Comparison of ENCODE assay signal across 9 cellular contexts in genomic region chr4:186472948-186473347, GRCh38.
DNase-seq lines count a peak whose midpoint lies in the region; ATAC-seq and TF ChIP-seq lines count a peak whose summit lies in the region.
"Had no signal": no experiment of that assay in that cellular context is flagged by ENCODE, and none has a peak within 500 bp of the region (broad histone marks: within the 10 kb centered on the region; RNA-seq: fewer than 3 reads in every experiment).

No MANE protein-coding gene starts in this region.

- whole genome bisulfite sequencing in heart right ventricle, 2 donors, result 7 to 8% methylated on average over 4 of the region's 4 CpGs
- 5% methylated on average over 4 of the region's 4 CpGs for WGBS in SK-N-SH (ENCODE audit: low lambda C conversion rate)
- WGBS in hepatocyte (ENCODE audit: low lambda C conversion rate, missing lambda C conversion rate), result 24% methylated on average over 4 of the region's 4 CpGs

- peak; percentile 37 to 65 (median 58) for TF ChIP-seq CTCF in heart right ventricle (IDR thresholded peaks at IDR 0.05)
- TF ChIP-seq CTCF in SK-N-SH (IDR thresholded peaks at IDR 0.05), result peak; percentile 74
- peak; percentile 68 for TF ChIP-seq CTCF in hepatocyte (IDR thresholded peaks at IDR 0.05; ENCODE audit: poor library complexity)
- TF ChIP-seq CTCF in upper lobe of right lung (IDR thresholded peaks at IDR 0.05), result peak; percentile 54

- H3K27ac ChIP-seq in heart right ventricle, result no peak overlapping the region
- H3K27ac ChIP-seq in SK-N-SH (ENCODE audit: low read depth in 2 of 2, low read length in 1 of 2), result no peak overlapping the region
- H3K27ac ChIP-seq in hepatocyte, result no peak overlapping the region
- H3K27ac ChIP-seq in upper lobe of right lung, result no peak overlapping the region
- H3K27ac ChIP-seq: skin epidermis had no signal

- no peak overlapping the region for H3K4me3 ChIP-seq in heart right ventricle
- H3K4me3 ChIP-seq in SK-N-SH (ENCODE audit: low read depth in 2 of 2, low read length in 1 of 2), result peak overlapping the region in 1 of 2 experiments; percentile 21; a peak in 1 of 4 replicates
- no peak overlapping the region for H3K4me3 ChIP-seq in hepatocyte
- no peak overlapping the region for H3K4me3 ChIP-seq in upper lobe of right lung
- H3K4me3 ChIP-seq: skin epidermis had no signal

- H3K4me2 ChIP-seq in SK-N-SH (no peak overlapping the region), hepatocyte (no peak overlapping the region)

- intact Hi-C loops in heart right ventricle (cut with DNase I), result loop anchor here in 6 of 10 donors (2.0 to 10.0 kb wide), 4 partner anchors 112 to 176 kb away; no protein-coding TSS in a partner anchor
- intact Hi-C loops in left ventricle myocardium superior (cut with micrococcal nuclease), result no loop called here
- intact Hi-C loops in upper lobe of right lung (cut with DNase I), result no loop called here

- CTCF ChIA-PET in SK-N-SH (lab: Yijun Ruan, JAX), result interaction anchor here (0.7 to 2.5 kb wide), 11 partner anchors 8 to 114 kb away, joined by 3 to 12 read pairs (median 5); no protein-coding TSS in a partner anchor

- H3K9ac ChIP-seq in SK-N-SH, result no peak overlapping the region

- H3K4me1 ChIP-seq in heart right ventricle, result no peaks in the 10 kb centered on the region
- no peaks in the 10 kb centered on the region; a peak in 1 of 4 replicates for H3K4me1 ChIP-seq in SK-N-SH (ENCODE audit: control insufficient read depth in 1 of 2, insufficient read depth in 2 of 2, low read depth in 1 of 2, low read length in 1 of 2)
- no peaks in the 10 kb centered on the region for H3K4me1 ChIP-seq in hepatocyte (ENCODE audit: insufficient read depth)
- H3K4me1 ChIP-seq in upper lobe of right lung, result no peaks in the 10 kb centered on the region

- H3K9me2 ChIP-seq in SK-N-SH (no peaks in the 10 kb centered on the region), hepatocyte (replicated peaks; ENCODE audit: insufficient read depth) (no peaks in the 10 kb centered on the region)

- peak; percentile 56 for TF ChIP-seq RAD21 in SK-N-SH (IDR thresholded peaks at IDR 0.05; ENCODE audit: low read length)

- H3K9me3 ChIP-seq in heart right ventricle, result no peaks in the 10 kb centered on the region
- H3K9me3 ChIP-seq in SK-N-SH, result no peaks in the 10 kb centered on the region
- H3K9me3 ChIP-seq in hepatocyte (ENCODE audit: low read depth), result no peaks in the 10 kb centered on the region
- H3K9me3 ChIP-seq in upper lobe of right lung, result no peaks in the 10 kb centered on the region

- no peaks in the 10 kb centered on the region for H3F3A ChIP-seq in SK-N-SH (replicated peaks; ENCODE audit: insufficient read depth)

- H4K20me1 ChIP-seq in SK-N-SH (ENCODE audit: insufficient read depth) (no peaks in the 10 kb centered on the region), hepatocyte (ENCODE audit: insufficient read depth, poor library complexity, severe bottlenecking) (no peaks in the 10 kb centered on the region)

- no peak for ATAC-seq in heart right ventricle
- no peak for ATAC-seq in left ventricle myocardium superior
- no peak for ATAC-seq in upper lobe of right lung
- no peak for ATAC-seq in HG02973 (IDR thresholded peaks at IDR 0.05; ENCODE audit: unreplicated experiment)
- no peak for ATAC-seq in GM21717 (IDR thresholded peaks at IDR 0.05; ENCODE audit: unreplicated experiment)
- no peak for ATAC-seq in GM19467 (IDR thresholded peaks at IDR 0.05; ENCODE audit: unreplicated experiment)

- H3K79me2 ChIP-seq in SK-N-SH (ENCODE audit: insufficient read depth) (no peaks in the 10 kb centered on the region), hepatocyte (no peaks in the 10 kb centered on the region)

- H2AFZ ChIP-seq in SK-N-SH (ENCODE audit: low read depth), result no peak overlapping the region
- no peak overlapping the region for H2AFZ ChIP-seq in hepatocyte

- no peak for TF ChIP-seq EP300 in SK-N-SH (IDR thresholded peaks at IDR 0.05; ENCODE audit: borderline replicate concordance in 1 of 2, low read depth in 1 of 2, low read length in 1 of 2)

- H3K27me3 ChIP-seq in heart right ventricle (peaks cover 0 to 23% (median 0%) of the 10 kb centered on the region in 7 donors), SK-N-SH (ENCODE audit: insufficient read depth) (peaks cover 7% of the 10 kb centered on the region; the same call in 1 of the 2 replicates), hepatocyte (no peaks in the 10 kb centered on the region), upper lobe of right lung (no peaks in the 10 kb centered on the region)

- POLR2A ChIA-PET in SK-N-SH (lab: Yijun Ruan, JAX), result no interaction called here

- H3K36me3 ChIP-seq in heart right ventricle (no peaks in the 10 kb centered on the region), SK-N-SH (replicated peaks in 1 of 2; ENCODE audit: control insufficient read depth in 1 of 2, insufficient read depth in 2 of 2, low read length in 1 of 2) (no peaks in the 10 kb centered on the region), hepatocyte (replicated peaks; ENCODE audit: insufficient read depth, low read depth) (no peaks in the 10 kb centered on the region), upper lobe of right lung (no peaks in the 10 kb centered on the region)

- no peak for DNase-seq in heart right ventricle
- no peak for DNase-seq in left ventricle myocardium superior
- peak; percentile 30 for DNase-seq in SK-N-SH
- DNase-seq in hepatocyte (ENCODE audit: low spot score), result peak; percentile 26
- DNase-seq in upper lobe of right lung, result no peak

TF ChIP-seq in SK-N-SH, 30 proteins besides CTCF, POLR2A, EP300 and RAD21:
- no peak for TF ChIP-seq NRF1 (IDR thresholded peaks at IDR 0.05; ENCODE audit: low read depth, low read length)
- TF ChIP-seq FOSL2 (IDR thresholded peaks at IDR 0.05; ENCODE audit: borderline replicate concordance, low read depth), result no peak
- TF ChIP-seq SMC3 (IDR thresholded peaks at IDR 0.05; ENCODE audit: low read depth, low read length), result peak; percentile 46
- TF ChIP-seq, protein P1, sequence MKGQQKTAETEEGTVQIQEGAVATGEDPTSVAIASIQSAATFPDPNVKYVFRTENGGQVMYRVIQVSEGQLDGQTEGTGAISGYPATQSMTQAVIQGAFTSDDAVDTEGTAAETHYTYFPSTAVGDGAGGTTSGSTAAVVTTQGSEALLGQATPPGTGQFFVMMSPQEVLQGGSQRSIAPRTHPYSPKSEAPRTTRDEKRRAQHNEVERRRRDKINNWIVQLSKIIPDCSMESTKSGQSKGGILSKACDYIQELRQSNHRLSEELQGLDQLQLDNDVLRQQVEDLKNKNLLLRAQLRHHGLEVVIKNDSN (IDR thresholded peaks at IDR 0.05; ENCODE audit: borderline replicate concordance, low read depth), result no peak

Comparison
In these comparisons a context has a peak if more than half of its experiments do, and no peak if none do; other contexts are left out.
1. intact Hi-C loops: an anchor here in heart right ventricle (2.0 to 10.0 kb wide); none called in left ventricle myocardium superior and upper lobe of right lung.
2. DNase-seq: peak in SK-N-SH (single experiment) and hepatocyte (single experiment); none in heart right ventricle (0 of 2), left ventricle myocardium superior (single experiment) and upper lobe of right lung (single experiment).
3. Peak in every context shown above with its lines, with median percentiles within 50 percentile points of each other: CTCF ChIP-seq.